Comparison of ENCODE assay signal across 8 cellular contexts in genomic region chr3:197736010-197736490, GRCh38. TPM values are rescaled to one million over a fixed set of nuclear protein-coding genes. Genes with fewer than 3 reads are reported as not detected.
A peak's percentile ranks its signal among the peaks of the same experiment; 100 is the strongest.
DNase-seq lines count a peak whose midpoint lies in the region; ATAC-seq and TF ChIP-seq lines count a peak whose summit lies in the region.

No MANE protein-coding gene starts in this region.

- peak overlapping the region; percentile 51 for H2AFZ ChIP-seq in hepatocyte

- no peaks in the 10 kb centered on the region for H3K9me3 Mint-ChIP-seq in activated naive CD8-positive, alpha-beta T cell treated with anti-CD3 and anti-CD28 coated beads, Interleukin-2, amount 50 U/mL, for 24 hours

- H3K9me2 ChIP-seq in hepatocyte (replicated peaks; ENCODE audit: insufficient read depth): no peaks in the 10 kb centered on the region

- H3K27me3 ChIP-seq in SJCRH30: no peaks in the 10 kb centered on the region
- H3K27me3 ChIP-seq in hepatocyte: no peaks in the 10 kb centered on the region
- H3K27me3 ChIP-seq in skeletal muscle satellite cell (ENCODE audit: control insufficient read depth, insufficient read depth, low read length): no peaks in the 10 kb centered on the region

- peaks cover 45% of the 10 kb centered on the region for H3K4me1 Mint-ChIP-seq in activated naive CD8-positive, alpha-beta T cell treated with anti-CD3 and anti-CD28 coated beads, Interleukin-2, amount 50 U/mL, for 24 hours

- peak overlapping the region; percentile 89 for H3K9ac ChIP-seq in skeletal muscle satellite cell (ENCODE audit: low read depth, low read length)

- under 1% methylated on average over 15 of the region's 17 CpGs for WGBS in hepatocyte (ENCODE audit: low lambda C conversion rate, missing lambda C conversion rate)

- H3K9me3 ChIP-seq in SJCRH30 (replicated peaks) (no peaks in the 10 kb centered on the region), hepatocyte (ENCODE audit: low read depth) (no peaks in the 10 kb centered on the region), skeletal muscle satellite cell (replicated peaks; ENCODE audit: low read length) (no peaks in the 10 kb centered on the region)

- H3K79me2 ChIP-seq in hepatocyte: peaks cover 30% of the 10 kb centered on the region

- peak overlapping the region; percentile 92 for H3K4me3 Mint-ChIP-seq in activated naive CD8-positive, alpha-beta T cell treated with anti-CD3 and anti-CD28 coated beads, Interleukin-2, amount 50 U/mL, for 24 hours

- TF ChIP-seq CTCF in 22Rv1 (IDR thresholded peaks at IDR 0.05): no peak
- no peak for TF ChIP-seq CTCF in hepatocyte (IDR thresholded peaks at IDR 0.05; ENCODE audit: poor library complexity)

- peaks cover 6% of the 10 kb centered on the region for H3K36me3 Mint-ChIP-seq in activated naive CD8-positive, alpha-beta T cell treated with anti-CD3 and anti-CD28 coated beads, Interleukin-2, amount 50 U/mL, for 24 hours (ENCODE audit: low read depth)

- DNase-seq in SJCRH30: peak in 1 of 2 experiments; percentile 31
- DNase-seq in activated naive CD8-positive, alpha-beta T cell treated with anti-CD3 and anti-CD28 coated beads, Interleukin-2, amount 50 U/mL, for 24 hours: peak; percentile 62
- DNase-seq in hepatocyte (ENCODE audit: low spot score): peak; percentile 62
- DNase-seq in RKO (ENCODE audit: low spot score): no peak

- H3K27me3 Mint-ChIP-seq in activated naive CD8-positive, alpha-beta T cell treated with anti-CD3 and anti-CD28 coated beads, Interleukin-2, amount 50 U/mL, for 24 hours: no peaks in the 10 kb centered on the region

- peak overlapping the region; percentile 94 for H3K4me3 ChIP-seq in SJCRH30
- peak overlapping the region; percentile 56 for H3K4me3 ChIP-seq in hepatocyte
- peak overlapping the region; percentile 80 for H3K4me3 ChIP-seq in skeletal muscle satellite cell (ENCODE audit: low read length)

- peak; percentile 29 for ATAC-seq in activated naive CD8-positive, alpha-beta T cell treated with anti-CD3 and anti-CD28 coated beads, Interleukin-2, amount 50 U/mL, for 24 hours
- ATAC-seq in HG03354 (IDR thresholded peaks at IDR 0.05; ENCODE audit: poor library complexity, severe bottlenecking, unreplicated experiment): no peak

- peak overlapping the region; percentile 82 for H3K27ac Mint-ChIP-seq in activated naive CD8-positive, alpha-beta T cell treated with anti-CD3 and anti-CD28 coated beads, Interleukin-2, amount 50 U/mL, for 24 hours

- peak overlapping the region; percentile 83 for H3K27ac ChIP-seq in 22Rv1
- no peak overlapping the region for H3K27ac ChIP-seq in SJCRH30
- peak overlapping the region; percentile 79 for H3K27ac ChIP-seq in hepatocyte

- no peaks in the 10 kb centered on the region for H4K20me1 ChIP-seq in hepatocyte (ENCODE audit: insufficient read depth, poor library complexity, severe bottlenecking)

- H3K4me1 ChIP-seq in SJCRH30: no peaks in the 10 kb centered on the region
- peaks cover 6% of the 10 kb centered on the region for H3K4me1 ChIP-seq in hepatocyte (ENCODE audit: insufficient read depth)
- peaks cover 15% of the 10 kb centered on the region for H3K4me1 ChIP-seq in skeletal muscle satellite cell (ENCODE audit: control insufficient read depth, insufficient read depth, low read length)

- H3K4me2 ChIP-seq in hepatocyte (peak overlapping the region; percentile 96), skeletal muscle satellite cell (ENCODE audit: low read length) (peak overlapping the region; percentile 86)

- TF ChIP-seq POLR2A in GM19193 (IDR thresholded peaks at IDR 0.05; ENCODE audit: extremely low read depth, insufficient read depth, insufficient read length): peak; percentile 55

- no peaks in the 10 kb centered on the region for H3K36me3 ChIP-seq in SJCRH30
- H3K36me3 ChIP-seq in hepatocyte (replicated peaks; ENCODE audit: insufficient read depth, low read depth): no peaks in the 10 kb centered on the region
- H3K36me3 ChIP-seq in skeletal muscle satellite cell (ENCODE audit: insufficient read depth, low read length): no peaks in the 10 kb centered on the region

RNA-seq across cellular contexts. Expression of gene RUBCN, which starts 0.7 kb away (rescaled TPM):
- total RNA-seq in SJCRH30 (2014; rRNA removed; shearing (Covaris generic)): 15.4 and 16.1 TPM in 2 replicates
- 7.2 and 8.5 TPM in 2 replicates for total RNA-seq in hepatocyte
- polyA plus RNA-seq in hepatocyte: 11.0 and 12.8 TPM in 2 replicates
- 13.2 and 13.8 TPM in 2 replicates for total RNA-seq in skeletal muscle satellite cell (2012; rRNA removed)

RNA-seq across cellular contexts. Expression of gene FYTTD1, which starts 13.6 kb away (rescaled TPM):
- total RNA-seq in SJCRH30 (2014; rRNA removed; shearing (Covaris generic)): 61.4 and 67.4 TPM in 2 replicates
- 43.2 and 51.0 TPM in 2 replicates for total RNA-seq in hepatocyte
- 24.2 and 32.1 TPM in 2 replicates for polyA plus RNA-seq in hepatocyte
- total RNA-seq in skeletal muscle satellite cell (2012; rRNA removed): 23.8 and 34.5 TPM in 2 replicates

RNA-seq across cellular contexts. Expression of gene LRCH3, which starts 55.0 kb away (rescaled TPM):
- 79.8 and 144 TPM in 2 replicates for total RNA-seq in SJCRH30 (2014; rRNA removed; shearing (Covaris generic))
- 38.5 and 43.9 TPM in 2 replicates for total RNA-seq in hepatocyte
- polyA plus RNA-seq in hepatocyte: 18.0 and 22.5 TPM in 2 replicates
- total RNA-seq in skeletal muscle satellite cell (2012; rRNA removed): 32.4 and 95.0 TPM in 2 replicates
